ENCODE assay signal across 1 cellular context in the genomic region with DNA sequence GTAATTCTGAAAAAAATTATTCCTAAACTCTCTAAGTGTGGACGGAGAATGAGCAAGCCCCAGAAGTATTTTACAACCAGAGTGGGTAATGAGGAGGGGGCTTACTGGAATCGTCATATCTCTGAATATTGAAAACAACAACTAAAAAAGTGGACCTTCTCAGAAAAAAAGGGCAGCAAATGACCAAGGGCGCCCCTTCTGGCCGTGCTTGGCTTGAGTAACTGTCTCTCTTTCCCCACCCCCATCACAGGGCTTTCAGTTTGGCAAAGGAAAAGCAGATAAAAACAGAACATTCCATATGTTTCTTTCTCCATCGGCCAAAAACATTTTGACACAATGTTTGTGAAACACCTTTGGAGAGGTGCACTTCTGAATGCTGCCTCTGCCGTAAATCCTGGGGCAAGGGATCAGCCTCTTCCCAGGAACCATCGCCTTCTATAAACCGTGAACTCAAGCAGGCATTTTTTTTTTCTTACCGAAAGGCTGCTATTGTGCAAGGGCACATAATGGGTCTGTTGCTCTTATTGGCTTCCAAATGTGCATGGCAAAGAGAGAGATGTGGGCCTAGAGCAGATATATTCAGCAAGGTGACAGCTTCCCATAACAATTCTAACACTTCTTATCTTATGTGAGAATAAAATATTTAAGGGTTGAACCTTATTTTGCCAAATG.
TF ChIP-seq lines count a peak whose summit lies in the region.

No MANE protein-coding gene starts in this region.

TF ChIP-seq in SK-N-SH, 30 proteins besides CTCF, POLR2A, EP300 and RAD21 (continued from another document):
- TF ChIP-seq, protein P1, sequence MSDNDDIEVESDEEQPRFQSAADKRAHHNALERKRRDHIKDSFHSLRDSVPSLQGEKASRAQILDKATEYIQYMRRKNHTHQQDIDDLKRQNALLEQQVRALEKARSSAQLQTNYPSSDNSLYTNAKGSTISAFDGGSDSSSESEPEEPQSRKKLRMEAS (IDR thresholded peaks at IDR 0.05; ENCODE audit: low read depth): no peak
- TF ChIP-seq CHD2 (IDR thresholded peaks at IDR 0.05; ENCODE audit: low read length, partially characterized antibody) (no peak), TEAD4 (IDR thresholded peaks at IDR 0.05; ENCODE audit: borderline replicate concordance, insufficient read depth) (no peak), YY1 (IDR thresholded peaks at IDR 0.05; ENCODE audit: low read depth) (no peak), TCF12 (IDR thresholded peaks at IDR 0.05) (no peak), TAF1 (IDR thresholded peaks at IDR 0.05; ENCODE audit: borderline replicate concordance, low read depth, low read length) (no peak)
- TF ChIP-seq, protein P2, sequence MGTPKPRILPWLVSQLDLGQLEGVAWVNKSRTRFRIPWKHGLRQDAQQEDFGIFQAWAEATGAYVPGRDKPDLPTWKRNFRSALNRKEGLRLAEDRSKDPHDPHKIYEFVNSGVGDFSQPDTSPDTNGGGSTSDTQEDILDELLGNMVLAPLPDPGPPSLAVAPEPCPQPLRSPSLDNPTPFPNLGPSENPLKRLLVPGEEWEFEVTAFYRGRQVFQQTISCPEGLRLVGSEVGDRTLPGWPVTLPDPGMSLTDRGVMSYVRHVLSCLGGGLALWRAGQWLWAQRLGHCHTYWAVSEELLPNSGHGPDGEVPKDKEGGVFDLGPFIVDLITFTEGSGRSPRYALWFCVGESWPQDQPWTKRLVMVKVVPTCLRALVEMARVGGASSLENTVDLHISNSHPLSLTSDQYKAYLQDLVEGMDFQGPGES (IDR thresholded peaks at IDR 0.05; ENCODE audit: low read depth, low read length): no peak
- TF ChIP-seq, protein P3, sequence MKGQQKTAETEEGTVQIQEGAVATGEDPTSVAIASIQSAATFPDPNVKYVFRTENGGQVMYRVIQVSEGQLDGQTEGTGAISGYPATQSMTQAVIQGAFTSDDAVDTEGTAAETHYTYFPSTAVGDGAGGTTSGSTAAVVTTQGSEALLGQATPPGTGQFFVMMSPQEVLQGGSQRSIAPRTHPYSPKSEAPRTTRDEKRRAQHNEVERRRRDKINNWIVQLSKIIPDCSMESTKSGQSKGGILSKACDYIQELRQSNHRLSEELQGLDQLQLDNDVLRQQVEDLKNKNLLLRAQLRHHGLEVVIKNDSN (IDR thresholded peaks at IDR 0.05; ENCODE audit: borderline replicate concordance, low read depth): no peak
